ENCODE assay signal across 1 cellular context in genomic region chr7:18177815-18178660, GRCh38.
TF ChIP-seq lines count a peak whose summit lies in the region.

No MANE protein-coding gene starts in this region.

TF ChIP-seq in HepG2, 621 proteins besides CTCF, POLR2A, EP300 and RAD21 (continued from another document):
- no peak for TF ChIP-seq TFDP2 (CRISPR knock-in tag; IDR thresholded peaks at IDR 0.05)
- TF ChIP-seq HIC2 (CRISPR knock-in tag; IDR thresholded peaks at IDR 0.05; ENCODE audit: low read depth), result no peak
